In genomic region chr12:101927042-101927441, GRCh38 we compare ENCODE assay signal across 26 cellular contexts. TPM values are rescaled to one million over a fixed set of nuclear protein-coding genes. Genes with fewer than 3 reads are reported as not detected.
DNase-seq lines count a peak whose midpoint lies in the region; ATAC-seq, FAIRE-seq and TF ChIP-seq lines count a peak whose summit lies in the region.
"Had no signal": no experiment of that assay in that cellular context is flagged by ENCODE, and none has a peak within 500 bp of the region (broad histone marks: within the 10 kb centered on the region; RNA-seq: fewer than 3 reads in every experiment).

No MANE protein-coding gene starts in this region.

- intact Hi-C loops in HepG2 (cut with micrococcal nuclease; ENCODE audit: unreplicated experiment), result no loop called here

- TF ChIP-seq EP300 in HepG2 (IDR thresholded peaks at IDR 0.05; ENCODE audit: low read depth in 2 of 2, low read length in 2 of 2) (no peak), HepG2 (CRISPR knock-in tag; IDR thresholded peaks at IDR 0.05; ENCODE audit: borderline replicate concordance) (no peak)

- H3K36me3 ChIP-seq in OCI-LY3 (replicated peaks; ENCODE audit: low read depth, low read length), result peaks cover 40% of the 10 kb centered on the region
- no peaks in the 10 kb centered on the region; a peak in 2 of 5 replicates for H3K36me3 ChIP-seq in HepG2 (replicated peaks in 1 of 2; ENCODE audit: control insufficient read depth in 1 of 2, insufficient read depth in 2 of 2, low read length in 2 of 2)
- H3K36me3 ChIP-seq: neural progenitor cell, prostate gland had no signal

- peaks cover 74% of the 10 kb centered on the region for H3K4me1 ChIP-seq in OCI-LY3 (ENCODE audit: low read length)
- H3K4me1 ChIP-seq in HepG2 (ENCODE audit: insufficient read depth, low read length), result 0 out of 2 replicates have a peak, but pooled peaks cover 7% of the 10 kb centered on the region
- H3K4me1 ChIP-seq: neural progenitor cell, prostate gland, sigmoid colon had no signal

- DNase-seq in AG08395 (ENCODE audit: low spot score), result peak; percentile 29
- peak; percentile 44 for DNase-seq in EH (ENCODE audit: low read depth)
- DNase-seq in foreskin fibroblast, result peak; percentile 39 to 68
- DNase-seq in HepG2 (ENCODE audit: low spot score), result no peak
- no peak for DNase-seq in DMS53 treated with DMSO at 0.1 percent for 48 hours (lab: John Stamatoyannopoulos, UW; ENCODE audit: unreplicated experiment)
- DNase-seq: activated CD4-positive, alpha-beta T cell treated with anti-CD3 and anti-CD28 coated beads for 1 hour; activated CD8-positive, alpha-beta T cell treated with anti-CD3 and anti-CD28 coated beads for 36 hours; activated T-cell treated with anti-CD3 and anti-CD28 coated beads for 4 hours; amygdala; DMS79; foreskin melanocyte; hypothalamus; Kasumi-1; NCI-H1092 treated with DMSO at 0.1 percent for 48 hours; NCI-H1930; RPMI8226; sigmoid colon had no signal

- H3K4me3 ChIP-seq in OCI-LY3 (ENCODE audit: low read length) (no peak overlapping the region), foreskin fibroblast (ENCODE audit: low read depth in 1 of 2, low read length in 2 of 2) (no peak overlapping the region), HepG2 (replicated peaks in 1 of 3; ENCODE audit: insufficient read depth in 1 of 3, low read depth in 2 of 3, low read length in 3 of 3) (no peak overlapping the region)
- H3K4me3 ChIP-seq: neural progenitor cell, prostate gland, sigmoid colon, SK-N-MC, tibial nerve had no signal

- H3K27me3 ChIP-seq in OCI-LY3 (ENCODE audit: low read depth, low read length) (no peaks in the 10 kb centered on the region), HepG2 (ENCODE audit: control insufficient read depth in 1 of 2, insufficient read depth in 2 of 2, low read length in 2 of 2) (no peaks in the 10 kb centered on the region; a peak in 1 of 5 replicates)
- H3K27me3 ChIP-seq: neural progenitor cell, sigmoid colon, tibial nerve had no signal

- no peak for ATAC-seq in HG02763 (IDR thresholded peaks at IDR 0.05; ENCODE audit: unreplicated experiment)
- ATAC-seq in HepG2, result no peak
- ATAC-seq in GM19023 (IDR thresholded peaks at IDR 0.05; ENCODE audit: unreplicated experiment), result no peak
- ATAC-seq: activated CD8-positive, alpha-beta T cell treated with anti-CD3 and anti-CD28 coated beads for 36 hours had no signal

- H4K20me1 ChIP-seq in OCI-LY3 (ENCODE audit: insufficient read depth, low read length), result no peaks in the 10 kb centered on the region
- no peaks in the 10 kb centered on the region for H4K20me1 ChIP-seq in HepG2 (ENCODE audit: insufficient read depth, low read length)

- H3K9me3 ChIP-seq in OCI-LY3 (ENCODE audit: insufficient read depth, low read length), result peaks cover 5% of the 10 kb centered on the region; the same call in 1 of the 2 replicates
- H3K9me3 ChIP-seq in HepG2 (ENCODE audit: low read length), result no peaks in the 10 kb centered on the region
- H3K9me3 ChIP-seq: prostate gland, sigmoid colon, tibial nerve had no signal

- no peak for TF ChIP-seq RAD21 in HepG2 (CRISPR knock-in tag; IDR thresholded peaks at IDR 0.05)

- H2AFZ ChIP-seq in OCI-LY3 (ENCODE audit: low read depth, low read length) (no peak overlapping the region), HepG2 (ENCODE audit: low read length) (no peak overlapping the region)
- H2AFZ ChIP-seq: neural progenitor cell had no signal

- CTCF ChIA-PET in HepG2 (lab: Yijun Ruan, JAX; ENCODE audit: low intra/inter-chr PET ratio, low total read pairs), result no interaction called here

- no peak for TF ChIP-seq POLR2A in HepG2 (IDR thresholded peaks at IDR 0.05; ENCODE audit: insufficient read depth in 1 of 2, low read depth in 2 of 2, low read length in 2 of 2)

- H3K79me2 ChIP-seq in OCI-LY3 (ENCODE audit: low read length), result peaks cover 11% of the 10 kb centered on the region
- no peaks in the 10 kb centered on the region for H3K79me2 ChIP-seq in HepG2 (ENCODE audit: insufficient read depth, low read length)

- H3K9ac ChIP-seq in OCI-LY3 (ENCODE audit: low read length) (no peak overlapping the region), HepG2 (ENCODE audit: insufficient read depth, low read depth, low read length) (no peak overlapping the region)
- H3K9ac ChIP-seq: neural progenitor cell had no signal

- TF ChIP-seq CTCF in OCI-LY3 (IDR thresholded peaks at IDR 0.05; ENCODE audit: low read depth, low read length), result no peak
- TF ChIP-seq CTCF in foreskin fibroblast (IDR thresholded peaks at IDR 0.05; ENCODE audit: low read depth, low read length), result no peak
- TF ChIP-seq CTCF in HepG2 (CRISPR knock-in tag; IDR thresholded peaks at IDR 0.05), result no peak

- POLR2A ChIA-PET in HepG2 (lab: Yijun Ruan, JAX), result no interaction called here

- in situ Hi-C loops in HepG2 (cut with HindIII; ENCODE audit: extremely low pct_ligation_motif_present, low pct_unique_long_range_greater_than_20kb), result loop anchor here (25.0 kb wide), 1 partner anchor 785 kb away; no protein-coding TSS in a partner anchor

- no TSS peak for BruUV-seq in HepG2 (replicated peaks; lab: Mats Ljungman, UMichigan)

- H3K27ac ChIP-seq in OCI-LY3 (ENCODE audit: low read length), result peak overlapping the region; percentile 93; the same call in 1 of the 2 replicates
- no peak overlapping the region for H3K27ac ChIP-seq in HepG2 (ENCODE audit: extremely low read length, insufficient read depth, low read length)
- H3K27ac ChIP-seq: neural progenitor cell, prostate gland, SK-N-MC had no signal

- H3K4me2 ChIP-seq in OCI-LY3 (ENCODE audit: low read length) (no peak overlapping the region), HepG2 (ENCODE audit: low read depth, low read length) (no peak overlapping the region)
- H3K4me2 ChIP-seq: neural progenitor cell had no signal

- FAIRE-seq in HepG2 (lab: Jason Lieb, UNC), result no peak
- FAIRE-seq: endothelial cell of umbilical vein, islet of Langerhans had no signal

TF ChIP-seq in HepG2, 621 proteins besides CTCF, POLR2A, EP300 and RAD21:
- no peak for TF ChIP-seq TFDP1 (CRISPR knock-in tag; IDR thresholded peaks at IDR 0.05; ENCODE audit: borderline replicate concordance)
TF ChIP-seq in HepG2: peak in this region for 0.

RNA-seq across cellular contexts. Expression of gene DRAM1, which starts 49.7 kb away (rescaled TPM):
- 18.1 and 20.9 TPM in 2 replicates for total RNA-seq in HepG2 (2016; rRNA removed; fragmentation: Illumina TruSeq; extraction: Trizol)
- total RNA-seq in HepG2 (2016; cell fraction: cytosol; rRNA removed; fragmentation: Illumina TruSeq; extraction: Trizol; ENCODE audit: low read depth), result 11.5 and 14.6 TPM in 2 replicates
- total RNA-seq in HepG2 (2016; cell fraction: insoluble cytoplasmic fraction; rRNA removed; fragmentation: Illumina TruSeq; extraction: Trizol), result 15.8 and 19.6 TPM in 2 replicates
- total RNA-seq in HepG2 (2016; cell fraction: membrane; rRNA removed; fragmentation: Illumina TruSeq; extraction: Trizol), result 26.0 and 26.2 TPM in 2 replicates
- 20.6 and 21.4 TPM in 2 replicates for total RNA-seq in HepG2 (2016; cell fraction: nucleus; rRNA removed; fragmentation: Illumina TruSeq; extraction: Trizol)
- 31.2 and 32.6 TPM in 2 replicates for polyA plus RNA-seq in HepG2 (2011; rRNA removed)
- polyA plus RNA-seq in HepG2 (2011; cell fraction: cytosol; rRNA removed), result 23.6 and 32.3 TPM in 2 replicates
- 11.3 and 11.9 TPM in 2 replicates for polyA plus RNA-seq in HepG2 (2011; cell fraction: nucleus; rRNA removed)
- polyA plus RNA-seq in HepG2 (2012), result 20.1 and 41.9 TPM in 2 replicates
- 18.7 and 22.4 TPM in 2 replicates for polyA plus RNA-seq in HepG2 (2016; cell fraction: cytosol; fragmentation: Illumina TruSeq; extraction: Trizol; ENCODE audit: low read depth)
- 19.3 and 21.9 TPM in 2 replicates for polyA plus RNA-seq in HepG2 (2016; cell fraction: insoluble cytoplasmic fraction; fragmentation: Illumina TruSeq; extraction: Trizol; ENCODE audit: low read depth)
- polyA plus RNA-seq in HepG2 (2016; cell fraction: membrane; fragmentation: Illumina TruSeq; extraction: Trizol; ENCODE audit: low read depth), result 22.0 and 22.8 TPM in 2 replicates
- polyA plus RNA-seq in HepG2 (2016; cell fraction: nucleus; fragmentation: Illumina TruSeq; extraction: Trizol; ENCODE audit: insufficient read depth, low read depth), result 32.2 and 34.3 TPM in 2 replicates
- 30.9 and 36.6 TPM in 2 replicates for polyA minus RNA-seq in HepG2 (2011; rRNA and poly(A)+ RNA removed; ENCODE audit: low replicate concordance)
- 22.9 and 27.9 TPM in 2 replicates for polyA minus RNA-seq in HepG2 (2011; cell fraction: cytosol; rRNA and poly(A)+ RNA removed)
- 34.3 and 35.8 TPM in 2 replicates for polyA minus RNA-seq in HepG2 (2011; cell fraction: nucleus; rRNA and poly(A)+ RNA removed)

Comparison
In these comparisons a context has a peak if more than half of its experiments do, and no peak if none do; other contexts are left out.
1. DNase-seq: peak in AG08395 (single experiment), EH (single experiment) and foreskin fibroblast (2 of 2); none in HepG2 (single experiment) and DMS53 treated with DMSO at 0.1 percent for 48 hours (single experiment).